Comparison of ENCODE assay signal across 29 cellular contexts in the genomic region with DNA sequence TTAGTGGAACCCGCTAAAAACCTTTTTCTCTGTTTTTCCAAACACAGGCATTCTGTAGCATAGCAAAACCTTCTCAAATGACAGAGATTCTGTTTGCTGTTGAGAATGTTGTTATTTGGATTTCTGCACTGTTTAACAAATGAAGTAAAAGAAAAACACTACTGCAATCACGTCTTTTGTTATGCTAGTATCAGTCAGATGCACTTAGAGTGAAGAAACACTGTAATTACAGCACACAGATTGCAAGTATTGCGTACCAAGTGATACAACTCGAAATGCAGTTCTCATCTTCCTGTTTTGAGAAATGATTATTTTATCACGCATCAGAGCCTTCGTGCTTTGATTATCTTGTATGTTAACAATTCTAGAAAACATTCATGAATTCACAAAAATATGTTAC.
"Had no signal": no experiment of that assay in that cellular context is flagged by ENCODE, and none has a peak within 500 bp of the region (broad histone marks: within the 10 kb centered on the region; RNA-seq: fewer than 3 reads in every experiment).

No MANE protein-coding gene starts in this region.

- H3K4me2 ChIP-seq: hepatocyte had no signal

- H3K36me3 Mint-ChIP-seq: activated naive CD8-positive, alpha-beta T cell treated with anti-CD3 and anti-CD28 coated beads for 36 hours; natural killer cell treated with Interleukin-12 subunit alpha and Interleukin-12 subunit beta and Interleukin-15 and Interleukin-18, amount 100 ng/mL, for 72 hours; stimulated activated effector memory CD8-positive, alpha-beta T cell treated with anti-CD3 and anti-CD28 coated beads, Interleukin-12 subunit alpha, Interleukin-12 subunit beta, amount 100 ng/mL, for 72 hours had no signal

- ATAC-seq: activated T-cell treated with anti-CD3 and anti-CD28 coated beads, Interleukin-2, amount 50 U/mL, for 72 hours; body of pancreas; gastrocnemius medialis; left cardiac atrium; left ventricle myocardium superior; mucosa of descending colon; natural killer cell treated with Interleukin-12 subunit alpha and Interleukin-12 subunit beta and Interleukin-15 and Interleukin-18, amount 100 ng/mL, for 72 hours; stimulated activated effector memory CD8-positive, alpha-beta T cell treated with anti-CD3 and anti-CD28 coated beads, Interleukin-12 subunit alpha, Interleukin-12 subunit beta, amount 100 ng/mL, for 72 hours had no signal

- H3K4me1 ChIP-seq: prostate gland had no signal

- H3K4me1 Mint-ChIP-seq: activated B cell treated with CpG ODN at 0.5 μM for 24 hours; activated naive CD8-positive, alpha-beta T cell treated with anti-CD3 and anti-CD28 coated beads for 36 hours; stimulated activated effector memory CD8-positive, alpha-beta T cell treated with anti-CD3 and anti-CD28 coated beads, Interleukin-12 subunit alpha, Interleukin-12 subunit beta, amount 100 ng/mL, for 72 hours had no signal

- H3K79me2 ChIP-seq: hepatocyte had no signal

- H2AFZ ChIP-seq: hepatocyte had no signal

- DNase-seq: activated B cell treated with CpG ODN at 0.5 μM for 24 hours; activated CD4-positive, alpha-beta T cell treated with anti-CD3 and anti-CD28 coated beads, Interleukin-2, amount 50 U/mL, for 1 hour; activated effector memory CD4-positive, alpha-beta T cell treated with Interleukin-2 at 50 U/mL for 16 hours; activated naive CD4-positive, alpha-beta T cell treated with anti-CD3 and anti-CD28 coated beads for 36 hours; activated naive CD8-positive, alpha-beta T cell treated with anti-CD3 and anti-CD28 coated beads for 36 hours; activated T-cell treated with anti-CD3 and anti-CD28 coated beads for 4 hours; activated T-cell treated with anti-CD3 and anti-CD28 coated beads, Interleukin-2, amount 50 U/mL, for 72 hours; aorta; body of pancreas; dermis blood vessel endothelial cell; effector CD4-positive, alpha-beta T cell; gastrocnemius medialis; left cardiac atrium; left ventricle myocardium superior; retina; sigmoid colon; small intestine; stimulated activated CD4-positive, alpha-beta T cell treated with anti-CD3 and anti-CD28 coated beads, Interleukin-4, amount 100 ng/mL, for 24 hours had no signal

- H3K4me3 ChIP-seq: adrenal gland, body of pancreas, esophagus muscularis mucosa, gastrocnemius medialis, hepatocyte, mucosa of descending colon, prostate gland, sigmoid colon, thoracic aorta, vagina had no signal

- H3K9me3 Mint-ChIP-seq: activated B cell treated with CpG ODN at 0.5 μM for 24 hours; activated naive CD4-positive, alpha-beta T cell treated with anti-CD3 and anti-CD28 coated beads for 36 hours; activated naive CD8-positive, alpha-beta T cell treated with anti-CD3 and anti-CD28 coated beads for 36 hours; activated T-cell treated with anti-CD3 and anti-CD28 coated beads, Interleukin-2, amount 50 U/mL, for 72 hours; natural killer cell treated with Interleukin-12 subunit alpha and Interleukin-12 subunit beta and Interleukin-15 and Interleukin-18, amount 100 ng/mL, for 72 hours; stimulated activated effector memory CD8-positive, alpha-beta T cell treated with anti-CD3 and anti-CD28 coated beads, Interleukin-12 subunit alpha, Interleukin-12 subunit beta, amount 100 ng/mL, for 72 hours; stimulated activated naive CD8-positive, alpha-beta T cell treated with anti-CD3 and anti-CD28 coated beads, Interleukin-15, Interleukin-2, amounts not matched to agents 100 ng/mL and 50 ng/mL, for 24 hours; type B pancreatic cell had no signal

- H3K27me3 ChIP-seq: adrenal gland, body of pancreas, esophagus muscularis mucosa, gastrocnemius medialis, hepatocyte, sigmoid colon, vagina had no signal

- H3K36me3 ChIP-seq: adrenal gland, esophagus muscularis mucosa, gastrocnemius medialis, prostate gland, sigmoid colon, thoracic aorta, vagina had no signal

- H3K4me3 Mint-ChIP-seq: activated B cell treated with CpG ODN at 0.5 μM for 24 hours; activated naive CD4-positive, alpha-beta T cell treated with anti-CD3 and anti-CD28 coated beads for 36 hours; activated naive CD8-positive, alpha-beta T cell treated with anti-CD3 and anti-CD28 coated beads for 36 hours; activated T-cell treated with anti-CD3 and anti-CD28 coated beads, Interleukin-2, amount 50 U/mL, for 72 hours; natural killer cell treated with Interleukin-12 subunit alpha and Interleukin-12 subunit beta and Interleukin-15 and Interleukin-18, amount 100 ng/mL, for 72 hours; stimulated activated effector memory CD8-positive, alpha-beta T cell treated with anti-CD3 and anti-CD28 coated beads, Interleukin-12 subunit alpha, Interleukin-12 subunit beta, amount 100 ng/mL, for 72 hours; stimulated activated naive CD8-positive, alpha-beta T cell treated with anti-CD3 and anti-CD28 coated beads, Interleukin-15, Interleukin-2, amounts not matched to agents 100 ng/mL and 50 ng/mL, for 24 hours; type B pancreatic cell had no signal

- H3K27ac ChIP-seq: adrenal gland, body of pancreas, esophagus muscularis mucosa, hepatocyte, prostate gland, sigmoid colon, thoracic aorta, vagina had no signal

- H3K27me3 Mint-ChIP-seq: activated B cell treated with CpG ODN at 0.5 μM for 24 hours; natural killer cell treated with Interleukin-12 subunit alpha and Interleukin-12 subunit beta and Interleukin-15 and Interleukin-18, amount 100 ng/mL, for 72 hours; type B pancreatic cell had no signal

- H3K27ac Mint-ChIP-seq: activated B cell treated with CpG ODN at 0.5 μM for 24 hours; activated naive CD4-positive, alpha-beta T cell treated with anti-CD3 and anti-CD28 coated beads for 36 hours; activated naive CD8-positive, alpha-beta T cell treated with anti-CD3 and anti-CD28 coated beads for 36 hours; activated T-cell treated with anti-CD3 and anti-CD28 coated beads, Interleukin-2, amount 50 U/mL, for 72 hours; natural killer cell treated with Interleukin-12 subunit alpha and Interleukin-12 subunit beta and Interleukin-15 and Interleukin-18, amount 100 ng/mL, for 72 hours; stimulated activated effector memory CD8-positive, alpha-beta T cell treated with anti-CD3 and anti-CD28 coated beads, Interleukin-12 subunit alpha, Interleukin-12 subunit beta, amount 100 ng/mL, for 72 hours; stimulated activated naive CD8-positive, alpha-beta T cell treated with anti-CD3 and anti-CD28 coated beads, Interleukin-15, Interleukin-2, amounts not matched to agents 100 ng/mL and 50 ng/mL, for 24 hours; type B pancreatic cell had no signal
